In genomic region chr3:186540444-186541226, GRCh38 we compare ENCODE assay signal across 8 cellular contexts. TPM values are rescaled to one million over a fixed set of nuclear protein-coding genes. Genes with fewer than 3 reads are reported as not detected.
A peak's percentile ranks its signal among the peaks of the same experiment; 100 is the strongest.
DNase-seq lines count a peak whose midpoint lies in the region; ATAC-seq and TF ChIP-seq lines count a peak whose summit lies in the region.

No MANE protein-coding gene starts in this region.

- ATAC-seq in GM21619 (IDR thresholded peaks at IDR 0.05; ENCODE audit: unreplicated experiment), result peak; percentile 65
- ATAC-seq in RWPE2 (ENCODE audit: low read depth), result peak; percentile 90
- peak; percentile 76 for ATAC-seq in omental fat pad (ENCODE audit: low FRiP score)

- H3K4me1 Mint-ChIP-seq in activated T-helper 2 cell treated with anti-CD3 and anti-CD28 coated beads, Interferon-gamma antibody, Interleukin-2, Interleukin-4, amounts not matched to agents 10 μg/mL and 5 μg/mL and 100 μg/mL, durations not matched to agents 14 hours and 24 hours and 36 hours (ENCODE audit: low read depth), result peaks cover 29% of the 10 kb centered on the region

- intact Hi-C loops in activated T-helper 2 cell treated with anti-CD3 and anti-CD28 coated beads, Interferon-gamma antibody, Interleukin-2, Interleukin-4, amounts not matched to agents 10 μg/mL and 5 μg/mL and 100 μg/mL, durations not matched to agents 14 hours and 24 hours and 36 hours (cut with micrococcal nuclease), result loop anchor here (1.0 to 5.0 kb wide), 4 partner anchors 281 to 563 kb away; partner anchors contain the start of gene ETV5
- intact Hi-C loops in testis (cut with DNase I; ENCODE audit: low total_unique reads), result no loop called here

- no peaks in the 10 kb centered on the region for H3F3A ChIP-seq in Loucy (ENCODE audit: low read depth)

- H3K27me3 Mint-ChIP-seq in activated T-helper 2 cell treated with anti-CD3 and anti-CD28 coated beads, Interferon-gamma antibody, Interleukin-2, Interleukin-4, amounts not matched to agents 10 μg/mL and 5 μg/mL and 100 μg/mL, durations not matched to agents 14 hours and 24 hours and 36 hours (ENCODE audit: low read depth), result no peaks in the 10 kb centered on the region

- WGBS in testis, 2 donors, result 25 to 28% methylated on average over 9 of the region's 9 CpGs

- peak overlapping the region; percentile 67 for H3K4me3 ChIP-seq in Loucy (ENCODE audit: low read length, poor library complexity, severe bottlenecking)
- no peak overlapping the region for H3K4me3 ChIP-seq in RWPE2 (ENCODE audit: severe bottlenecking)
- no peak overlapping the region for H3K4me3 ChIP-seq in testis

- H3K9me3 ChIP-seq in Loucy (ENCODE audit: insufficient read depth, low read depth, low read length) (no peaks in the 10 kb centered on the region), RWPE2 (ENCODE audit: severe bottlenecking) (no peaks in the 10 kb centered on the region), testis (no peaks in the 10 kb centered on the region)

- H4K20me1 ChIP-seq in Loucy (ENCODE audit: insufficient read depth, low read length, poor library complexity, severe bottlenecking), result no peaks in the 10 kb centered on the region

- peak overlapping the region; percentile 79 for H3K4me2 ChIP-seq in Loucy (ENCODE audit: low read depth, low read length, poor library complexity, severe bottlenecking)

- H2AFZ ChIP-seq in Loucy (ENCODE audit: low read length), result peak overlapping the region; percentile 81; the same call in 1 of the 2 replicates

- H3K9ac ChIP-seq in Loucy (ENCODE audit: low read depth, low read length, poor library complexity, severe bottlenecking), result peak overlapping the region; percentile 62

- peaks cover 23% of the 10 kb centered on the region for H3K4me1 ChIP-seq in Loucy (ENCODE audit: insufficient read depth, low read length, poor library complexity, severe bottlenecking)
- peaks cover 7% of the 10 kb centered on the region for H3K4me1 ChIP-seq in RWPE2 (ENCODE audit: insufficient read depth, poor library complexity, severe bottlenecking)
- no peaks in the 10 kb centered on the region for H3K4me1 ChIP-seq in testis

- TF ChIP-seq POLR2A in testis (IDR thresholded peaks at IDR 0.05), result no peak

- H3K4me3 Mint-ChIP-seq in activated T-helper 2 cell treated with anti-CD3 and anti-CD28 coated beads, Interferon-gamma antibody, Interleukin-2, Interleukin-4, amounts not matched to agents 10 μg/mL and 5 μg/mL and 100 μg/mL, durations not matched to agents 14 hours and 24 hours and 36 hours (ENCODE audit: low read depth), result no peak overlapping the region

- DNase-seq in DMS 273 (lab: John Stamatoyannopoulos, UW; ENCODE audit: unreplicated experiment) (peak; percentile 93), RWPE2 (ENCODE audit: low spot score) (no peak), fibroblast of the conjunctiva (ENCODE audit: low read depth) (peak; percentile 46), omental fat pad (ENCODE audit: low spot score) (peak; percentile 69), testis (peak; percentile 91)
- peak; percentile 70 for DNase-seq in activated T-helper 2 cell treated with anti-CD3 and anti-CD28 coated beads, Interferon-gamma antibody, Interleukin-2, Interleukin-4, amounts not matched to agents 10 μg/mL and 5 μg/mL and 100 μg/mL, durations not matched to agents 14 hours and 24 hours and 36 hours (ENCODE audit: low spot score)

- H3K79me2 ChIP-seq in Loucy (ENCODE audit: insufficient read depth, low read length), result no peaks in the 10 kb centered on the region

- H3K36me3 Mint-ChIP-seq in activated T-helper 2 cell treated with anti-CD3 and anti-CD28 coated beads, Interferon-gamma antibody, Interleukin-2, Interleukin-4, amounts not matched to agents 10 μg/mL and 5 μg/mL and 100 μg/mL, durations not matched to agents 14 hours and 24 hours and 36 hours (ENCODE audit: low read depth), result peaks cover 24% of the 10 kb centered on the region

- TF ChIP-seq CTCF in Loucy (conservative IDR thresholded peaks at IDR 0.05; ENCODE audit: low read length), result peak; percentile 95
- peak; percentile 86 for TF ChIP-seq CTCF in RWPE2 (IDR thresholded peaks at IDR 0.05; ENCODE audit: poor library complexity, severe bottlenecking)
- TF ChIP-seq CTCF in omental fat pad (IDR thresholded peaks at IDR 0.05), result peak in 1 of 3 donors; percentile 40
- TF ChIP-seq CTCF in testis (IDR thresholded peaks at IDR 0.05), result peak; percentile 76 to 90 (median 84)

- peak overlapping the region; percentile 1 for H3K27ac ChIP-seq in RWPE2 (ENCODE audit: poor library complexity, severe bottlenecking)
- no peak overlapping the region for H3K27ac ChIP-seq in testis

- no peaks in the 10 kb centered on the region for H3K9me3 Mint-ChIP-seq in activated T-helper 2 cell treated with anti-CD3 and anti-CD28 coated beads, Interferon-gamma antibody, Interleukin-2, Interleukin-4, amounts not matched to agents 10 μg/mL and 5 μg/mL and 100 μg/mL, durations not matched to agents 14 hours and 24 hours and 36 hours

- H3K27me3 ChIP-seq in Loucy (ENCODE audit: insufficient read depth, low read length, poor library complexity, severe bottlenecking) (no peaks in the 10 kb centered on the region), RWPE2 (ENCODE audit: insufficient read depth, poor library complexity, severe bottlenecking) (no peaks in the 10 kb centered on the region), testis (no peaks in the 10 kb centered on the region)

- no peaks in the 10 kb centered on the region for H3K36me3 ChIP-seq in Loucy (ENCODE audit: insufficient read depth, low read length)
- H3K36me3 ChIP-seq in RWPE2 (ENCODE audit: low read depth), result peaks cover 13% of the 10 kb centered on the region
- H3K36me3 ChIP-seq in testis (ENCODE audit: low read depth, missing control alignments), result no peaks in the 10 kb centered on the region

- peak overlapping the region; percentile 20 for H3K27ac Mint-ChIP-seq in activated T-helper 2 cell treated with anti-CD3 and anti-CD28 coated beads, Interferon-gamma antibody, Interleukin-2, Interleukin-4, amounts not matched to agents 10 μg/mL and 5 μg/mL and 100 μg/mL, durations not matched to agents 14 hours and 24 hours and 36 hours

- H3K9me2 ChIP-seq in Loucy (replicated peaks; ENCODE audit: low read depth, low read length), result no peaks in the 10 kb centered on the region

RNA-seq across cellular contexts. Expression of gene CRYGS, which starts 3.5 kb away (rescaled TPM):
- total RNA-seq in activated T-helper 2 cell treated with anti-CD3 and anti-CD28 coated beads, Interferon-gamma antibody, Interleukin-2, Interleukin-4, amounts not matched to agents 10 μg/mL and 5 μg/mL and 100 μg/mL, durations not matched to agents 14 hours and 24 hours and 36 hours, result 3.8 and 5.6 TPM in 2 replicates
- total RNA-seq in omental fat pad (1 to 10 TPM in 3 of 4 donors, under 1 TPM in 1; 0.93 to 6.5 (median 3.4) TPM), testis (1 to 10 TPM; 6.1 to 8.6 TPM)
- polyA plus RNA-seq in testis (ENCODE audit: insufficient read depth, low read depth, low replicate concordance), result 6.3 TPM

RNA-seq across cellular contexts. Expression of gene TBCCD1, which starts 26.5 kb away (rescaled TPM):
- total RNA-seq in activated T-helper 2 cell treated with anti-CD3 and anti-CD28 coated beads, Interferon-gamma antibody, Interleukin-2, Interleukin-4, amounts not matched to agents 10 μg/mL and 5 μg/mL and 100 μg/mL, durations not matched to agents 14 hours and 24 hours and 36 hours, result 17.5 and 17.7 TPM in 2 replicates
- total RNA-seq in omental fat pad (10 to 100 TPM; 10.0 to 18.9 (median 16.1) TPM), testis (10 to 100 TPM; 33.1 to 35.0 TPM)
- 43.4 TPM for polyA plus RNA-seq in testis (ENCODE audit: insufficient read depth, low read depth, low replicate concordance)

RNA-seq across cellular contexts. Expression of gene DNAJB11, which starts 29.9 kb away (rescaled TPM):
- total RNA-seq in activated T-helper 2 cell treated with anti-CD3 and anti-CD28 coated beads, Interferon-gamma antibody, Interleukin-2, Interleukin-4, amounts not matched to agents 10 μg/mL and 5 μg/mL and 100 μg/mL, durations not matched to agents 14 hours and 24 hours and 36 hours, result 66.3 and 72.8 TPM in 2 replicates
- total RNA-seq in omental fat pad, result 10 to 100 TPM; 43.7 to 69.9 (median 47.8) TPM
- total RNA-seq in testis, result 10 to 100 TPM; 39.3 to 60.2 TPM
- polyA plus RNA-seq in testis (ENCODE audit: insufficient read depth, low read depth, low replicate concordance), result 58.5 TPM
